ENCODE assay signal across 30 cellular contexts in the genomic region with DNA sequence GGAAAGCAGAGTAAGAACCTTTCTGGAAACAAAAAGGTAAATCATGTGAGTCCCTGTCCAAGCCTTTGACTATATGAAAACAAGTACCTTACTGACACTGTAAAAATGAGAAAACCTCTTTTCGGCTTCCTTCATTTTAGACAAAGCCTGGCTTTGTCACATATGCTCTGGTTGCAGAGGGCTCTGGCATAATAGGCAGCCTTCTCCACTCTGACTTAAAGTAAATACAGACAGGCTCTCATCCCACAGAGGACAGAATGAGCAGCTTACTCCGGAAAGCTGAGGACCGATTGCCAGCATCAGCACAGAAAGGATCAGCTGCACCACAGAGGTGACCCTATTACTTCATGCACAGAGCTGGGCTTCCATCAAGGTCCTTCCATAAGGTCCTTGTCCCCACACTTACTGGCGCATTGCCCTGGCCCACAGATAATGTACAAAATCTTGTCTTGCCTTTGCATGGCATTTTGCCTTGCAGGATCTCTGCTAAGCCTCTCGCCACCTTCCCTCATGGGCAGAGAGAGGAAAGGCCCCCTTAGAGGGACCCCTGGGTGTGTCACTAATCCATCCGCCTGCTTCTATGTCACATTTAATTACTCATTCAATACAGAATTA.
A peak's percentile ranks its signal among the peaks of the same experiment; 100 is the strongest.
DNase-seq lines count a peak whose midpoint lies in the region; TF ChIP-seq lines count a peak whose summit lies in the region.
"Had no signal": no experiment of that assay in that cellular context is flagged by ENCODE, and none has a peak within 500 bp of the region (broad histone marks: within the 10 kb centered on the region; RNA-seq: fewer than 3 reads in every experiment).

No MANE protein-coding gene starts in this region.

- no peak for TF ChIP-seq CTCF in neural progenitor cell (IDR thresholded peaks at IDR 0.05)
- no peak for TF ChIP-seq CTCF in CD14-positive monocyte (IDR thresholded peaks at IDR 0.05)

- H3K9ac ChIP-seq in neural progenitor cell: no peak overlapping the region
- H3K9ac ChIP-seq: BLaER1 treated with 17β-estradiol and CSF1 and Interleukin-3, amounts not matched to agents 10 nM and 100 nM had no signal

- H3F3A ChIP-seq in neural progenitor cell (ENCODE audit: low read depth): peaks cover 5% of the 10 kb centered on the region

- no peaks in the 10 kb centered on the region for H3K36me3 Mint-ChIP-seq in neural progenitor cell
- H3K36me3 Mint-ChIP-seq in CD14-positive monocyte: no peaks in the 10 kb centered on the region
- H3K36me3 Mint-ChIP-seq in activated naive CD4-positive, alpha-beta T cell treated with anti-CD3 and anti-CD28 coated beads for 36 hours (ENCODE audit: low read depth): no peaks in the 10 kb centered on the region
- H3K36me3 Mint-ChIP-seq: natural killer cell treated with Interleukin-12 subunit alpha and Interleukin-12 subunit beta and Interleukin-15 and Interleukin-18, amount 100 ng/mL, for 72 hours; WTC11 had no signal

- H3K4me3 Mint-ChIP-seq in neural progenitor cell (no peak overlapping the region), CD14-positive monocyte (no peak overlapping the region)
- no peak overlapping the region for H3K4me3 Mint-ChIP-seq in activated naive CD4-positive, alpha-beta T cell treated with anti-CD3 and anti-CD28 coated beads for 36 hours
- H3K4me3 Mint-ChIP-seq: activated CD4-positive, alpha-beta T cell treated with anti-CD3 and anti-CD28 coated beads, Interleukin-2, amount 10 ng/mL, durations not matched to agents 7 days and 5 days; activated T-cell treated with anti-CD3 and anti-CD28 coated beads, Interleukin-2, amount 50 U/mL, for 4 hours; natural killer cell treated with Interleukin-12 subunit alpha and Interleukin-12 subunit beta and Interleukin-15 and Interleukin-18, amount 100 ng/mL, for 72 hours; WTC11 had no signal

- H3K9me3 Mint-ChIP-seq in neural progenitor cell: no peaks in the 10 kb centered on the region
- peaks cover 0 to 8% (median 2%) of the 10 kb centered on the region in 7 donors for H3K9me3 Mint-ChIP-seq in CD14-positive monocyte
- no peaks in the 10 kb centered on the region for H3K9me3 Mint-ChIP-seq in activated naive CD4-positive, alpha-beta T cell treated with anti-CD3 and anti-CD28 coated beads for 36 hours
- H3K9me3 Mint-ChIP-seq: activated CD4-positive, alpha-beta T cell treated with anti-CD3 and anti-CD28 coated beads, Interleukin-2, amount 10 ng/mL, durations not matched to agents 7 days and 5 days; activated T-cell treated with anti-CD3 and anti-CD28 coated beads, Interleukin-2, amount 50 U/mL, for 4 hours; WTC11 had no signal

- peak overlapping the region; percentile 43 for H3K4me2 ChIP-seq in neural progenitor cell
- H3K4me2 ChIP-seq: BLaER1 treated with 17β-estradiol and CSF1 and Interleukin-3, amounts not matched to agents 10 nM and 100 nM had no signal

- H3K27me3 ChIP-seq in neural progenitor cell: no peaks in the 10 kb centered on the region
- no peaks in the 10 kb centered on the region for H3K27me3 ChIP-seq in MG63
- H3K27me3 ChIP-seq: BLaER1 treated with 17β-estradiol and CSF1 and Interleukin-3, amounts not matched to agents 10 nM and 100 nM; brain microvascular endothelial cell; pancreas; Peyer's patch; transverse colon had no signal

- CTCF ChIA-PET in activated naive CD4-positive, alpha-beta T cell treated with anti-CD3 and anti-CD28 coated beads for 36 hours (lab: Charles Lee): no interaction called here

- H3K27me3 Mint-ChIP-seq in neural progenitor cell (ENCODE audit: insufficient read depth, low read depth) (no peaks in the 10 kb centered on the region), CD14-positive monocyte (ENCODE audit: low read depth in 3 of 3) (peaks cover 1 to 8% (median 3%) of the 10 kb centered on the region in 3 donors)
- no peaks in the 10 kb centered on the region for H3K27me3 Mint-ChIP-seq in activated naive CD4-positive, alpha-beta T cell treated with anti-CD3 and anti-CD28 coated beads for 36 hours (ENCODE audit: low read depth)
- H3K27me3 Mint-ChIP-seq: activated CD4-positive, alpha-beta T cell treated with anti-CD3 and anti-CD28 coated beads, Interleukin-2, amount 10 ng/mL, durations not matched to agents 7 days and 5 days; natural killer cell treated with Interleukin-12 subunit alpha and Interleukin-12 subunit beta and Interleukin-15 and Interleukin-18, amount 100 ng/mL, for 72 hours had no signal

- H3K27ac Mint-ChIP-seq in neural progenitor cell: no peak overlapping the region
- H3K27ac Mint-ChIP-seq in CD14-positive monocyte: no peak overlapping the region
- H3K27ac Mint-ChIP-seq in activated naive CD4-positive, alpha-beta T cell treated with anti-CD3 and anti-CD28 coated beads for 36 hours: no peak overlapping the region
- H3K27ac Mint-ChIP-seq: activated CD4-positive, alpha-beta T cell treated with anti-CD3 and anti-CD28 coated beads, Interleukin-2, amount 10 ng/mL, durations not matched to agents 7 days and 5 days; natural killer cell treated with Interleukin-12 subunit alpha and Interleukin-12 subunit beta and Interleukin-15 and Interleukin-18, amount 100 ng/mL, for 72 hours; WTC11 had no signal

- H3K27ac ChIP-seq in neural progenitor cell: no peak overlapping the region
- H3K27ac ChIP-seq: BLaER1 treated with 17β-estradiol and CSF1 and Interleukin-3, amounts not matched to agents 10 nM and 100 nM; brain microvascular endothelial cell; epithelial cell of prostate; heart left ventricle; lower lobe of right lung; pancreas; Peyer's patch; transverse colon had no signal

- DNase-seq in COLO829 (ENCODE audit: low spot score) (peak; percentile 84), NCI-H1092 treated with DMSO at 0.1 percent for 48 hours (lab: John Stamatoyannopoulos, UW) (peak; percentile 81), NCI-H82 (lab: John Stamatoyannopoulos, UW) (peak; percentile 96), neural progenitor cell (ENCODE audit: low spot score) (peak; percentile 16), CD14-positive monocyte (ENCODE audit: low spot score) (no peak), MG63 (no peak)
- no peak for DNase-seq in activated naive CD4-positive, alpha-beta T cell treated with anti-CD3 and anti-CD28 coated beads for 36 hours
- DNase-seq: activated CD4-positive, alpha-beta T cell treated with anti-CD3 and anti-CD28 coated beads, Interleukin-2, amount 10 ng/mL, durations not matched to agents 7 days and 5 days; activated T-cell treated with anti-CD3 and anti-CD28 coated beads, Interleukin-2, amount 50 U/mL, for 4 hours; brain microvascular endothelial cell; Calu3; effector CD8-positive, alpha-beta T cell; heart left ventricle; KG1; lower lobe of right lung; mucosa of descending colon; NCI-H1694; pancreas; Peyer's patch; right cardiac atrium; SIG-M5; stimulated activated CD4-positive, alpha-beta T cell treated with anti-CD3 and anti-CD28 coated beads, Interleukin-2, amount 100 ng/mL, for 24 hours; SW 1271; T1000; transverse colon had no signal

- no peak overlapping the region for H3K4me3 ChIP-seq in neural progenitor cell
- no peak overlapping the region for H3K4me3 ChIP-seq in MG63
- H3K4me3 ChIP-seq: BLaER1 treated with 17β-estradiol and CSF1 and Interleukin-3, amounts not matched to agents 10 nM and 100 nM; GM12878; heart left ventricle; lower lobe of right lung; mucosa of descending colon; pancreas; Peyer's patch; transverse colon had no signal

- no peak overlapping the region for H2AFZ ChIP-seq in neural progenitor cell (replicated peaks)

- H3K79me2 ChIP-seq in neural progenitor cell (ENCODE audit: low read depth): no peaks in the 10 kb centered on the region

- H3K4me1 ChIP-seq in neural progenitor cell: peaks cover 11% of the 10 kb centered on the region
- H3K4me1 ChIP-seq: BLaER1 treated with 17β-estradiol and CSF1 and Interleukin-3, amounts not matched to agents 10 nM and 100 nM; heart left ventricle; lower lobe of right lung; Peyer's patch had no signal

- H3K36me3 ChIP-seq in neural progenitor cell (no peaks in the 10 kb centered on the region), MG63 (no peaks in the 10 kb centered on the region)
- H3K36me3 ChIP-seq: BLaER1 treated with 17β-estradiol and CSF1 and Interleukin-3, amounts not matched to agents 10 nM and 100 nM; brain microvascular endothelial cell; heart left ventricle; lower lobe of right lung; pancreas; Peyer's patch; transverse colon had no signal

- H3K4me1 Mint-ChIP-seq in neural progenitor cell (peaks cover 11% of the 10 kb centered on the region), CD14-positive monocyte (no peaks in the 10 kb centered on the region)
- no peaks in the 10 kb centered on the region for H3K4me1 Mint-ChIP-seq in activated naive CD4-positive, alpha-beta T cell treated with anti-CD3 and anti-CD28 coated beads for 36 hours (ENCODE audit: low read depth)
- H3K4me1 Mint-ChIP-seq: activated CD4-positive, alpha-beta T cell treated with anti-CD3 and anti-CD28 coated beads, Interleukin-2, amount 10 ng/mL, durations not matched to agents 7 days and 5 days; WTC11 had no signal

- intact Hi-C loops in CD14-positive monocyte (cut with micrococcal nuclease): no loop called here
- intact Hi-C loops in activated naive CD4-positive, alpha-beta T cell treated with anti-CD3 and anti-CD28 coated beads for 36 hours (cut with micrococcal nuclease): no loop called here

- H4K20me1 ChIP-seq in neural progenitor cell (ENCODE audit: low read depth): no peaks in the 10 kb centered on the region
- H4K20me1 ChIP-seq: BLaER1 treated with 17β-estradiol and CSF1 and Interleukin-3, amounts not matched to agents 10 nM and 100 nM had no signal

- H3K9me3 ChIP-seq in neural progenitor cell (ENCODE audit: low read depth) (no peaks in the 10 kb centered on the region), MG63 (no peaks in the 10 kb centered on the region)
- H3K9me3 ChIP-seq: BLaER1 treated with 17β-estradiol and CSF1 and Interleukin-3, amounts not matched to agents 10 nM and 100 nM; heart left ventricle; lower lobe of right lung; mucosa of descending colon; pancreas; Peyer's patch; transverse colon had no signal

Comparison
In these comparisons a context has a peak if more than half of its experiments do, and no peak if none do; other contexts are left out.
1. DNase-seq: peak in COLO829 (single experiment), NCI-H1092 treated with DMSO at 0.1 percent for 48 hours (single experiment), NCI-H82 (single experiment) and neural progenitor cell (single experiment); none in CD14-positive monocyte (single experiment), MG63 (single experiment) and activated naive CD4-positive, alpha-beta T cell treated with anti-CD3 and anti-CD28 coated beads for 36 hours (single experiment).